Comparison of ENCODE assay signal across 9 cellular contexts in genomic region chr12:47190271-47190750, GRCh38.
DNase-seq lines count a peak whose midpoint lies in the region; ATAC-seq and TF ChIP-seq lines count a peak whose summit lies in the region.
"Had no signal": no experiment of that assay in that cellular context is flagged by ENCODE, and none has a peak within 500 bp of the region (broad histone marks: within the 10 kb centered on the region; RNA-seq: fewer than 3 reads in every experiment).

No MANE protein-coding gene starts in this region.

- intact Hi-C loops in left ventricle myocardium superior (cut with micrococcal nuclease) (no loop called here), Right ventricle myocardium superior (cut with DNase I) (no loop called here), upper lobe of right lung (cut with DNase I) (loop anchor here (2.0 kb wide), 1 partner anchor 36 kb away; no protein-coding TSS in a partner anchor), left ventricle myocardium inferior (cut with micrococcal nuclease) (no loop called here)

- peak overlapping the region; percentile 64 for H3K9ac ChIP-seq in OCI-LY3 (ENCODE audit: low read length)

- DNase-seq in left ventricle myocardium superior (no peak), Right ventricle myocardium superior (no peak), choroid plexus epithelial cell (ENCODE audit: low read depth) (peak; percentile 52), upper lobe of right lung (no peak), DMS114 treated with DMSO at 0.1 percent for 48 hours (lab: John Stamatoyannopoulos, UW; ENCODE audit: unreplicated experiment) (no peak), left ventricle myocardium inferior (no peak)
- DNase-seq: H7 had no signal

- peak overlapping the region; percentile 64 for H3K4me3 ChIP-seq in OCI-LY3 (ENCODE audit: low read length)
- H3K4me3 ChIP-seq in choroid plexus epithelial cell (ENCODE audit: low read depth, low read length): no peak overlapping the region
- H3K4me3 ChIP-seq in upper lobe of right lung: no peak overlapping the region
- no peak overlapping the region for H3K4me3 ChIP-seq in left ventricle myocardium inferior

- no peaks in the 10 kb centered on the region for H3K36me3 ChIP-seq in OCI-LY3 (replicated peaks; ENCODE audit: low read depth, low read length)
- no peaks in the 10 kb centered on the region for H3K36me3 ChIP-seq in upper lobe of right lung
- H3K36me3 ChIP-seq in left ventricle myocardium inferior: no peaks in the 10 kb centered on the region

- no peaks in the 10 kb centered on the region for H4K20me1 ChIP-seq in OCI-LY3 (ENCODE audit: insufficient read depth, low read length)

- H3K27me3 ChIP-seq in OCI-LY3 (ENCODE audit: low read depth, low read length) (no peaks in the 10 kb centered on the region), upper lobe of right lung (no peaks in the 10 kb centered on the region), left ventricle myocardium inferior (ENCODE audit: low read depth) (no peaks in the 10 kb centered on the region)

- H3K9me3 ChIP-seq in OCI-LY3 (ENCODE audit: insufficient read depth, low read length) (no peaks in the 10 kb centered on the region), upper lobe of right lung (no peaks in the 10 kb centered on the region), left ventricle myocardium inferior (replicated peaks) (no peaks in the 10 kb centered on the region)

- TF ChIP-seq CTCF in OCI-LY3 (IDR thresholded peaks at IDR 0.05; ENCODE audit: low read depth, low read length) (0 out of 2 replicates have a peak, but pooled peaks have one; percentile 9), choroid plexus epithelial cell (conservative IDR thresholded peaks at IDR 0.05; ENCODE audit: low read depth, low read length) (no peak), upper lobe of right lung (IDR thresholded peaks at IDR 0.05) (no peak), left ventricle myocardium inferior (IDR thresholded peaks at IDR 0.05; ENCODE audit: borderline replicate concordance) (no peak)

- H3K27ac ChIP-seq in OCI-LY3 (ENCODE audit: low read length) (peak overlapping the region; percentile 87), upper lobe of right lung (no peak overlapping the region), left ventricle myocardium inferior (replicated peaks) (no peak overlapping the region)

- no peaks in the 10 kb centered on the region for H3K79me2 ChIP-seq in OCI-LY3 (ENCODE audit: low read length)

- ATAC-seq in left ventricle myocardium superior (peak; percentile 36), Right ventricle myocardium superior (ENCODE audit: poor library complexity) (no peak), upper lobe of right lung (peak; percentile 46), HG03439 (IDR thresholded peaks at IDR 0.05; ENCODE audit: unreplicated experiment) (no peak)

- H3K4me2 ChIP-seq in OCI-LY3 (ENCODE audit: low read length): peak overlapping the region; percentile 92

- H3K4me1 ChIP-seq in OCI-LY3 (ENCODE audit: low read length) (peaks cover 77% of the 10 kb centered on the region), upper lobe of right lung (peaks cover 27% of the 10 kb centered on the region), left ventricle myocardium inferior (peaks cover 44% of the 10 kb centered on the region)

- H2AFZ ChIP-seq in OCI-LY3 (ENCODE audit: low read depth, low read length): no peak overlapping the region

Comparison
In these comparisons a context has a peak if more than half of its experiments do, and no peak if none do; other contexts are left out.
1. ATAC-seq: peak in left ventricle myocardium superior (single experiment) and upper lobe of right lung (single experiment); none in Right ventricle myocardium superior (single experiment) and HG03439 (single experiment).